ENCODE assay signal across 34 cellular contexts in genomic region chr9:95135756-95136155, GRCh38.
"Had no signal": no experiment of that assay in that cellular context is flagged by ENCODE, and none has a peak within 500 bp of the region (broad histone marks: within the 10 kb centered on the region; RNA-seq: fewer than 3 reads in every experiment).

No MANE protein-coding gene starts in this region.

- H3K36me3 ChIP-seq: MG63 had no signal

- DNase-seq: Karpas-422, Kasumi-1, MG63, MM.1S, MV-4-11, NCI-H1048, NCI-H1092, NCI-H1092 treated with DMSO at 0.1 percent for 48 hours, NCI-H1105, NCI-H1105 treated with DMSO at 0.1 percent for 48 hours, NCI-H1417, NCI-H1417 treated with DMSO at 0.1 percent for 48 hours, NCI-H1436, NCI-H1436 treated with DMSO at 0.1 percent for 48 hours, NCI-H146, NCI-H1694, NCI-H1694 treated with DMSO at 0.1 percent for 48 hours, NCI-H187, NCI-H187 treated with DMSO at 0.1 percent for 48 hours, NCI-H1930, NCI-H2029, NCI-H2029 treated with DMSO at 0.1 percent for 48 hours, NCI-H2081, NCI-H2081 treated with DMSO at 0.1 percent for 48 hours, NCI-H2107, NCI-H2171, NCI-H2171 treated with DMSO at 0.1 percent for 48 hours, NCI-H2227 treated with DMSO at 0.1 percent for 48 hours, NCI-H226, NCI-H345, NCI-H446, NCI-H446 treated with DMSO at 0.1 percent for 48 hours, NCI-H510A, NCI-H510A treated with DMSO at 0.1 percent for 48 hours had no signal

- H3K27me3 ChIP-seq: MG63 had no signal

- H3K4me3 ChIP-seq: MG63 had no signal

- H3K9me3 ChIP-seq: MG63 had no signal
